Comparison of ENCODE assay signal across 8 cellular contexts in the genomic region with DNA sequence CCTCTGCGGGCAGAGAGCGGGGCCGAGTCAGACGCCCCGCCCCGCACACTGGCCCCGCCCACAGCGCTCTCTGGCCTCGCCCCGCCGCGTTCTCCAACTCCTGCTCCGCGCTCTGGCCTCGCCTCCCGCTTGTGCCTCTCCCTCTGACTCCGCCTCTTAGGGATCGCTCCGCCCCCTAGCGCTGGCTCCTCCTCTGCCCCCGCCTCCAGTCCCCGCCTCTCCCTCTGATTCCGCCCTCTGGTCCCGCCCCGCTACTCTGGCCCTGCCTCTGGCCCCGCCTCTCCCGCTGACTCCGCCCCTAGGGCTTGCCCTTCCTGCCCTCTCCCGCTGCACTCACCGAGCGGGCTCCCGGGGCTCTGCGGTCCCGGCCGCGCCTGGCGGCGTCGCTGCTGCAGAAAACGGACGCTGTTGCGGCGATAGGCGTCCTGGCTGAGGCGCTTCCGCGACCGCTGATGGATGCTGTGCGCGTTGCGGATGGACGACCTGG.
A peak's percentile ranks its signal among the peaks of the same experiment; 100 is the strongest.
DNase-seq lines count a peak whose midpoint lies in the region; ATAC-seq and TF ChIP-seq lines count a peak whose summit lies in the region.
"Not testable (repeated sequence)": the region's sequence is repeated elsewhere in the genome, so short reads cannot be mapped to it uniquely, and the experiment has no call there.

No MANE protein-coding gene starts in this region.

- H3K27ac ChIP-seq in HUES64 (ENCODE audit: low read depth, low read length) = not testable (repeated sequence)
- H3K27ac ChIP-seq in spleen (peak overlapping the region in 6 of 8 donors; percentile 76 to 88 (median 82)), tibial artery (peak overlapping the region in 1 of 2 donors; percentile 44)

- TF ChIP-seq POLR2A in spleen (IDR thresholded peaks at IDR 0.05) = not testable (repeated sequence)

- intact Hi-C loops in spleen (cut with DNase I; ENCODE audit: low total_unique reads); tibial artery (cut with DNase I; ENCODE audit: low total_unique reads): not testable (repeated sequence)

- H3K27me3 ChIP-seq in HUES64 (ENCODE audit: insufficient read depth, low read length); spleen (replicated peaks in 1 of 7); tibial artery: not testable (repeated sequence)

- 0% methylated on average over 7 of the region's 52 CpGs for WGBS in HUES64
- 0 to 12% (median 0%) methylated on average over 8 to 41 of the region's 52 CpGs; no CpG with 5 or more reads in 1 of the 5 donors for WGBS in spleen, 5 donors

- H3K9ac ChIP-seq in HUES64 (ENCODE audit: low read depth, low read length) = not testable (repeated sequence)

- H3K9me3 ChIP-seq in HUES64 (ENCODE audit: insufficient read depth, low read depth, low read length); spleen; tibial artery: not testable (repeated sequence)

- DNase-seq in activated CD8-positive, alpha-beta memory T cell treated with anti-CD3 and anti-CD28 coated beads for 24 hours = peak; percentile 98
- DNase-seq in cardiac fibroblast (ENCODE audit: low read depth in 2 of 2) = not testable (repeated sequence)
- DNase-seq in left lobe of liver (ENCODE audit: low spot score) = peak; percentile 94
- peak; percentile 100 for DNase-seq in spleen
- DNase-seq in tibial artery = peak; percentile 93 to 96

- TF ChIP-seq CTCF in cardiac fibroblast (IDR thresholded peaks at IDR 0.05; ENCODE audit: low read depth, low read length); tibial artery (IDR thresholded peaks at IDR 0.05): not testable (repeated sequence)
- peak in 1 of 11 experiments; percentile 21 for TF ChIP-seq CTCF in spleen (IDR thresholded peaks at IDR 0.05 in 8 of 11, conservative IDR thresholded peaks at IDR 0.05 in 3 of 11)

- not testable (repeated sequence) for H3K36me3 ChIP-seq in HUES64 (ENCODE audit: insufficient read depth, low read length); spleen; tibial artery

- H3K4me3 ChIP-seq in HUES64 (ENCODE audit: low read length) (peak overlapping the region; percentile 40), cardiac fibroblast (replicated peaks in 1 of 2; ENCODE audit: low read depth in 2 of 2, low read length in 2 of 2) (peak overlapping the region; percentile 32 to 45), spleen (peak overlapping the region in 7 of 8 donors; percentile 17 to 64 (median 37)), tibial artery (peak overlapping the region; percentile 44 to 53)

- ATAC-seq in GM18867 (IDR thresholded peaks at IDR 0.05; ENCODE audit: unreplicated experiment) (peak; percentile 88), HG02623 (IDR thresholded peaks at IDR 0.05; ENCODE audit: unreplicated experiment) (peak; percentile 89), left lobe of liver (peak; percentile 95)

- H3K4me1 ChIP-seq in HUES64 (ENCODE audit: insufficient read depth, low read length); spleen; tibial artery: not testable (repeated sequence)
